In genomic region chr11:32420937-32421532, GRCh38 we compare ENCODE assay signal across 8 cellular contexts. TPM values are rescaled to one million over a fixed set of nuclear protein-coding genes. Genes with fewer than 3 reads are reported as not detected.
DNase-seq lines count a peak whose midpoint lies in the region; ATAC-seq, FAIRE-seq and TF ChIP-seq lines count a peak whose summit lies in the region.

No MANE protein-coding gene starts in this region.

- no peaks in the 10 kb centered on the region for H3K9me3 ChIP-seq in neuronal stem cell (replicated peaks in 1 of 2; ENCODE audit: control insufficient read depth in 2 of 2, insufficient read depth in 1 of 2, low read depth in 1 of 2, low read length in 2 of 2)

- no peak overlapping the region for H4K8ac ChIP-seq in neuronal stem cell (ENCODE audit: low read depth, low read length)

- no peak for TF ChIP-seq POLR2A in GM12891 (IDR thresholded peaks at IDR 0.05; ENCODE audit: low read depth, low read length)

- no peak overlapping the region for H3K18ac ChIP-seq in neuronal stem cell (ENCODE audit: low read length)

- H3K4me3 ChIP-seq in neuronal stem cell (ENCODE audit: low read length in 2 of 2) = no peak overlapping the region

- ATAC-seq in GM21390 (IDR thresholded peaks at IDR 0.05; ENCODE audit: unreplicated experiment) (peak; percentile 80), HG03565 (IDR thresholded peaks at IDR 0.05; ENCODE audit: unreplicated experiment) (peak; percentile 80)

- H2BK12ac ChIP-seq in neuronal stem cell (ENCODE audit: low read length) = no peak overlapping the region

- no peak overlapping the region for H3K9ac ChIP-seq in neuronal stem cell (ENCODE audit: low read depth, low read length, poor library complexity)

- no peak for DNase-seq in GM12891 (ENCODE audit: insufficient read length, low spot score)
- peak; percentile 13 for DNase-seq in activated CD4-positive, alpha-beta T cell treated with anti-CD3 and anti-CD28 coated beads, Interleukin-2, amount 50 U/mL, for 1 hour
- DNase-seq in RWPE1 (ENCODE audit: low spot score) = no peak
- no peak for DNase-seq in NCI-H146 (lab: John Stamatoyannopoulos, UW)
- DNase-seq in T1000 (lab: John Stamatoyannopoulos, UW) = no peak
- no peak for DNase-seq in neuronal stem cell (ENCODE audit: low spot score)

- CTCF ChIA-PET in RWPE1 (lab: Yijun Ruan, JAX) = interaction anchor here (0.6 kb wide), 1 partner anchor 34 kb away, joined by 4 read pairs; no protein-coding TSS in a partner anchor

- POLR2A ChIA-PET in RWPE1 (lab: Yijun Ruan, JAX; ENCODE audit: low non-redundant PET) = no interaction called here

- no peak overlapping the region for H2BK5ac ChIP-seq in neuronal stem cell (ENCODE audit: low read length)

- H3K4me1 ChIP-seq in neuronal stem cell (ENCODE audit: control insufficient read depth in 2 of 2, insufficient read depth in 1 of 2, low read depth in 1 of 2, low read length in 2 of 2) = peaks cover 0 to under 1% of the 10 kb centered on the region in 2 donors

- no peak overlapping the region for H3K14ac ChIP-seq in neuronal stem cell (ENCODE audit: low read length)

- H3K4ac ChIP-seq in neuronal stem cell (ENCODE audit: low read length) = no peak overlapping the region

- FAIRE-seq in GM12891 (lab: Jason Lieb, UNC) = peak; percentile 82

- H2BK120ac ChIP-seq in neuronal stem cell (ENCODE audit: low read depth, low read length) = no peak overlapping the region

- H2BK15ac ChIP-seq in neuronal stem cell (ENCODE audit: low read length) = no peak overlapping the region

- TF ChIP-seq CTCF in RWPE1 (conservative IDR thresholded peaks at IDR 0.05; ENCODE audit: low read depth) = no peak

- no peak overlapping the region for H2AFZ ChIP-seq in neuronal stem cell (ENCODE audit: low read length)

- H2AK5ac ChIP-seq in neuronal stem cell (ENCODE audit: low read depth, low read length) = no peak overlapping the region

- no CpG with 5 or more reads among the region's 9 CpGs for WGBS in neuronal stem cell (ENCODE audit: extremely low coverage in 2 of 2, insufficient read length in 2 of 2, insufficient replicate concordance in 1 of 2), 2 donors

- H3K27ac ChIP-seq in RWPE1 (no peak overlapping the region), neuronal stem cell (replicated peaks; ENCODE audit: low read length) (no peak overlapping the region)

- no peaks in the 10 kb centered on the region for H3K79me1 ChIP-seq in neuronal stem cell (ENCODE audit: low read depth, low read length)

- H3K4me2 ChIP-seq in neuronal stem cell (ENCODE audit: insufficient read depth, low read length, poor library complexity, severe bottlenecking) = no peak overlapping the region

- peaks cover 2 to 84% (median 22%) of the 10 kb centered on the region in 3 experiments for H3K27me3 ChIP-seq in neuronal stem cell (ENCODE audit: control insufficient read depth in 3 of 3, insufficient read depth in 3 of 3, low read depth in 1 of 3, low read length in 3 of 3)

- H3K23ac ChIP-seq in neuronal stem cell (ENCODE audit: low read depth, low read length, poor library complexity) = no peak overlapping the region

- no peaks in the 10 kb centered on the region for H3K36me3 ChIP-seq in neuronal stem cell (replicated peaks in 1 of 2; ENCODE audit: control insufficient read depth in 2 of 2, insufficient read depth in 2 of 2, low read length in 2 of 2)

- H4K91ac ChIP-seq in neuronal stem cell (ENCODE audit: low read depth, low read length, poor library complexity) = no peak overlapping the region

TF ChIP-seq in GM12891, 5 proteins besides CTCF, POLR2A, EP300 and RAD21:
- TF ChIP-seq POU2F2 (IDR thresholded peaks at IDR 0.05; ENCODE audit: low read depth, low read length) (no peak), SPI1 (IDR thresholded peaks at IDR 0.05; ENCODE audit: low read depth, low read length) (no peak), POLR2AphosphoS5 (IDR thresholded peaks at IDR 0.05; ENCODE audit: low read depth, low read length) (no peak), PAX5 (IDR thresholded peaks at IDR 0.05; ENCODE audit: insufficient read depth, low read length, severe bottlenecking) (no peak), TAF1 (IDR thresholded peaks at IDR 0.05; ENCODE audit: low read depth, low read length) (no peak)

RNA-seq across cellular contexts. Expression of gene WT1, which starts 14.3 kb away (rescaled TPM):
- polyA plus RNA-seq in GM12891 (2012; ENCODE audit: low read depth, missing spikeins) = 0.30 TPM
- not detected for polyA plus RNA-seq in neuronal stem cell (2013, experiment 1 of 2)
- not detected for polyA plus RNA-seq in neuronal stem cell (2013, experiment 2 of 2)
